8 cellular contexts compared by ENCODE assay signal in genomic region chr19:45817010-45817724, GRCh38. TPM values are rescaled to one million over a fixed set of nuclear protein-coding genes. Genes with fewer than 3 reads are reported as not detected.
A peak's percentile ranks its signal among the peaks of the same experiment; 100 is the strongest.
DNase-seq lines count a peak whose midpoint lies in the region; ATAC-seq and TF ChIP-seq lines count a peak whose summit lies in the region.

No MANE protein-coding gene starts in this region.

- H3K4me3 Mint-ChIP-seq in neural progenitor cell: peak overlapping the region; percentile 75

- H2AFZ ChIP-seq in DND-41 (ENCODE audit: low read depth, low read length) (no peak overlapping the region), GM23248 (no peak overlapping the region), neural progenitor cell (replicated peaks) (no peak overlapping the region)

- H3K36me3 ChIP-seq in DND-41 (ENCODE audit: insufficient read depth, low read length) (peaks cover 54% of the 10 kb centered on the region), GM23248 (ENCODE audit: low read depth) (no peaks in the 10 kb centered on the region), neural progenitor cell (no peaks in the 10 kb centered on the region)

- WGBS in GM23248 (ENCODE audit: low coverage in 1 of 2, low lambda C conversion rate in 2 of 2, missing lambda C conversion rate in 2 of 2), 2 experiments: 16 to 20% methylated on average over 24 of the region's 24 CpGs

- peak overlapping the region; percentile 25 for H3K27ac Mint-ChIP-seq in neural progenitor cell

- H3K9ac ChIP-seq in DND-41 (ENCODE audit: low read depth, low read length): no peak overlapping the region
- H3K9ac ChIP-seq in GM23248: no peak overlapping the region
- H3K9ac ChIP-seq in neural progenitor cell: no peak overlapping the region

- in situ Hi-C loops in GM23248 (cut with MboI): no loop called here

- no peaks in the 10 kb centered on the region for H3F3A ChIP-seq in GM23248 (ENCODE audit: insufficient read depth)
- H3F3A ChIP-seq in neural progenitor cell (ENCODE audit: low read depth): peaks cover 53% of the 10 kb centered on the region

- H3K9me3 Mint-ChIP-seq in neural progenitor cell: no peaks in the 10 kb centered on the region

- H3K27ac ChIP-seq in DND-41 (ENCODE audit: low read length) (no peak overlapping the region), GM23248 (no peak overlapping the region), neural progenitor cell (peak overlapping the region; percentile 53)

- H3K4me3 ChIP-seq in DND-41 (ENCODE audit: low read depth in 1 of 2, low read length in 2 of 2) (no peak overlapping the region), GM23248 (no peak overlapping the region), neural progenitor cell (no peak overlapping the region)

- no peaks in the 10 kb centered on the region for H3K9me2 ChIP-seq in GM23248 (ENCODE audit: insufficient read depth)

- ATAC-seq in DND-41 (ENCODE audit: insufficient read depth, low read depth): peak; percentile 96

- peaks cover 11% of the 10 kb centered on the region for H3K4me1 Mint-ChIP-seq in neural progenitor cell

- no peaks in the 10 kb centered on the region for H3K9me3 ChIP-seq in DND-41 (ENCODE audit: insufficient read depth, low read length, severe bottlenecking)
- H3K9me3 ChIP-seq in GM23248 (ENCODE audit: low read depth): no peaks in the 10 kb centered on the region
- H3K9me3 ChIP-seq in neural progenitor cell (ENCODE audit: low read depth): no peaks in the 10 kb centered on the region

- H4K20me1 ChIP-seq in DND-41 (ENCODE audit: insufficient read depth, low read length) (peaks cover 12% of the 10 kb centered on the region), GM23248 (ENCODE audit: insufficient read depth) (no peaks in the 10 kb centered on the region), neural progenitor cell (ENCODE audit: low read depth) (peaks cover 20% of the 10 kb centered on the region)

- H3K79me2 ChIP-seq in DND-41 (ENCODE audit: insufficient read depth, low read length): no peaks in the 10 kb centered on the region
- no peaks in the 10 kb centered on the region for H3K79me2 ChIP-seq in GM23248 (ENCODE audit: insufficient read depth)
- no peaks in the 10 kb centered on the region for H3K79me2 ChIP-seq in neural progenitor cell (ENCODE audit: low read depth)

- TF ChIP-seq CTCF in DND-41 (IDR thresholded peaks at IDR 0.05; ENCODE audit: borderline replicate concordance, extremely low read depth, low read length, poor library complexity, severe bottlenecking) (peak; percentile 97), neural progenitor cell (IDR thresholded peaks at IDR 0.05) (peak; percentile 94)

- peak; percentile 96 for DNase-seq in DND-41
- peak; percentile 95 for DNase-seq in GM23248
- DNase-seq in LHCN-M2 (ENCODE audit: low read depth): peak; percentile 88
- DNase-seq in RPMI8226: peak; percentile 92
- DNase-seq in activated T-helper 1 cell treated with anti-CD3 and anti-CD28 coated beads, Interleukin-2, amount 50 U/mL, for 16 hours (ENCODE audit: low read depth in 1 of 2, low spot score in 1 of 2): peak; percentile 90 to 96
- peak; percentile 92 for DNase-seq in fibroblast of the conjunctiva (ENCODE audit: low read depth)
- DNase-seq in neural progenitor cell (ENCODE audit: low spot score): peak; percentile 97
- peak; percentile 87 for DNase-seq in superior temporal gyrus (ENCODE audit: extremely low spot score)

- H3K36me3 Mint-ChIP-seq in neural progenitor cell: peaks cover 11% of the 10 kb centered on the region

- no peak overlapping the region; the same call in 1 of the 2 replicates for H3K4me2 ChIP-seq in DND-41 (ENCODE audit: insufficient read depth, low read length)
- no peak overlapping the region for H3K4me2 ChIP-seq in GM23248 (ENCODE audit: unreplicated experiment)
- peak overlapping the region; percentile 85 for H3K4me2 ChIP-seq in neural progenitor cell

- H3K4me1 ChIP-seq in DND-41 (ENCODE audit: insufficient read depth, low read length) (peaks cover 6% of the 10 kb centered on the region), GM23248 (ENCODE audit: insufficient read depth) (no peaks in the 10 kb centered on the region), neural progenitor cell (peaks cover 23% of the 10 kb centered on the region)

- H3K27me3 ChIP-seq in DND-41 (ENCODE audit: insufficient read depth, low read length, poor library complexity) (no peaks in the 10 kb centered on the region), GM23248 (replicated peaks; ENCODE audit: insufficient read depth) (no peaks in the 10 kb centered on the region), neural progenitor cell (peaks cover 12% of the 10 kb centered on the region)

- H3K27me3 Mint-ChIP-seq in neural progenitor cell (ENCODE audit: insufficient read depth, low read depth): peaks cover 4% of the 10 kb centered on the region

RNA-seq across cellular contexts. Expression of gene RSPH6A, which starts 2.1 kb away (rescaled TPM):
- not detected in 2 replicates for total RNA-seq in GM23248 (2014; rRNA removed; shearing (Covaris generic))
- not detected in 2 replicates for polyA plus RNA-seq in GM23248 (2016; fragmentation: Nextera tagmentation; extraction: Ambion mirVana)
- total RNA-seq in LHCN-M2 (2014; rRNA removed): 0.11 TPM in 1 of 2 replicates, not detected in the other
- not detected for polyA plus RNA-seq in LHCN-M2 (2012)
- total RNA-seq in neural progenitor cell (ENCODE audit: low replicate concordance): 0.22 TPM in 1 of 2 replicates, not detected in the other

RNA-seq across cellular contexts. Expression of gene DMWD, which starts 24.5 kb away (rescaled TPM):
- total RNA-seq in GM23248 (2014; rRNA removed; shearing (Covaris generic)): 32.2 and 32.6 TPM in 2 replicates
- polyA plus RNA-seq in GM23248 (2016; fragmentation: Nextera tagmentation; extraction: Ambion mirVana): 11.5 and 14.5 TPM in 2 replicates
- total RNA-seq in LHCN-M2 (2014; rRNA removed): 34.0 and 36.4 TPM in 2 replicates
- polyA plus RNA-seq in LHCN-M2 (2012): 36.4 TPM
- total RNA-seq in neural progenitor cell (ENCODE audit: low replicate concordance): 22.8 and 50.3 TPM in 2 replicates

RNA-seq across cellular contexts. Expression of gene DMPK, which starts 34.9 kb away (rescaled TPM):
- total RNA-seq in GM23248 (2014; rRNA removed; shearing (Covaris generic)): 26.6 and 34.4 TPM in 2 replicates
- polyA plus RNA-seq in GM23248 (2016; fragmentation: Nextera tagmentation; extraction: Ambion mirVana): 13.0 and 15.3 TPM in 2 replicates
- 90.8 and 121 TPM in 2 replicates for total RNA-seq in LHCN-M2 (2014; rRNA removed)
- polyA plus RNA-seq in LHCN-M2 (2012): 122 TPM
- total RNA-seq in neural progenitor cell (ENCODE audit: low replicate concordance): 5.5 and 33.2 TPM in 2 replicates

RNA-seq across cellular contexts. Expression of gene SYMPK, which starts 45.8 kb away (rescaled TPM):
- 28.1 and 81.4 TPM in 2 replicates for total RNA-seq in GM23248 (2014; rRNA removed; shearing (Covaris generic))
- polyA plus RNA-seq in GM23248 (2016; fragmentation: Nextera tagmentation; extraction: Ambion mirVana): 14.8 and 17.8 TPM in 2 replicates
- total RNA-seq in LHCN-M2 (2014; rRNA removed): 35.9 and 45.6 TPM in 2 replicates
- 43.4 TPM for polyA plus RNA-seq in LHCN-M2 (2012)
- 38.3 and 65.7 TPM in 2 replicates for total RNA-seq in neural progenitor cell (ENCODE audit: low replicate concordance)

RNA-seq across cellular contexts. Expression of gene FOXA3, which starts 47.0 kb away (rescaled TPM):
- total RNA-seq in GM23248 (2014; rRNA removed; shearing (Covaris generic)): not detected in 2 replicates
- not detected in 2 replicates for polyA plus RNA-seq in GM23248 (2016; fragmentation: Nextera tagmentation; extraction: Ambion mirVana)
- total RNA-seq in LHCN-M2 (2014; rRNA removed): not detected in 2 replicates
- polyA plus RNA-seq in LHCN-M2 (2012): not detected
- total RNA-seq in neural progenitor cell (ENCODE audit: low replicate concordance): 7.3 and 8.4 TPM in 2 replicates
